Comparison of ENCODE assay signal across 1 cellular context in the genomic region with DNA sequence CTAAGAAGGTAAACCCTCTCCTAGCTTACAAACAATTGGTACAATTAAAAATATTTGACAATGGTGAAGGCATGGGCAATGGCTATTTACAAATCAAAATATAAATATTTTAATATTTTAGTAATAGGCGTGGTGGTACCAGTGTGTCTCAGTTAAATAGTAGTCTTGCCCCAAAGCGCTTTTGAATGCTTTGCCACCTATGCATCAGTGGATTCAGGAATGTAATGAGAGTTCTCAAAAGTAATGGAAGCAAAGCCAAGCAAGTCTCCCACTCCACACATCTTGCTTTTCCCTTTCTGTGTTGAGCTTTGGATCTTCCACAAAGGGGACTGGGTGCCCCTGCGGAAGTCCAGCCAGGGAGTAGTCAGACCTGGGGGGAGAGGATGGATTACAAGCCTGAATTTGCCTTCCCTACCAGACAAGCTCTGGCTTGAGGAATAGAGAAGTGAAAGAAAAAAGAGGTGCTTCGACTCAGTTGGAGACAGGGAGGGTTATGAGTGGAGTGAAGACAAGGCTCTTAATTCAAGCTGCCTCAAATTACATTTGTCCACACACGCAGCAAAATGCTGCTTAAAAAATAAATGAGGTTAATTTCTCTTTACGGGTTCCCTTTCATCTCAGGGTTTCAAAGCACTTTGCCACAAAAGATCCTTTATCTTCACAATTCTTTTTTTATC.
TF ChIP-seq lines count a peak whose summit lies in the region.

No MANE protein-coding gene starts in this region.

TF ChIP-seq in GM23338, 12 proteins besides CTCF, POLR2A, EP300 and RAD21 (continued from another document):
- TF ChIP-seq, protein P1, sequence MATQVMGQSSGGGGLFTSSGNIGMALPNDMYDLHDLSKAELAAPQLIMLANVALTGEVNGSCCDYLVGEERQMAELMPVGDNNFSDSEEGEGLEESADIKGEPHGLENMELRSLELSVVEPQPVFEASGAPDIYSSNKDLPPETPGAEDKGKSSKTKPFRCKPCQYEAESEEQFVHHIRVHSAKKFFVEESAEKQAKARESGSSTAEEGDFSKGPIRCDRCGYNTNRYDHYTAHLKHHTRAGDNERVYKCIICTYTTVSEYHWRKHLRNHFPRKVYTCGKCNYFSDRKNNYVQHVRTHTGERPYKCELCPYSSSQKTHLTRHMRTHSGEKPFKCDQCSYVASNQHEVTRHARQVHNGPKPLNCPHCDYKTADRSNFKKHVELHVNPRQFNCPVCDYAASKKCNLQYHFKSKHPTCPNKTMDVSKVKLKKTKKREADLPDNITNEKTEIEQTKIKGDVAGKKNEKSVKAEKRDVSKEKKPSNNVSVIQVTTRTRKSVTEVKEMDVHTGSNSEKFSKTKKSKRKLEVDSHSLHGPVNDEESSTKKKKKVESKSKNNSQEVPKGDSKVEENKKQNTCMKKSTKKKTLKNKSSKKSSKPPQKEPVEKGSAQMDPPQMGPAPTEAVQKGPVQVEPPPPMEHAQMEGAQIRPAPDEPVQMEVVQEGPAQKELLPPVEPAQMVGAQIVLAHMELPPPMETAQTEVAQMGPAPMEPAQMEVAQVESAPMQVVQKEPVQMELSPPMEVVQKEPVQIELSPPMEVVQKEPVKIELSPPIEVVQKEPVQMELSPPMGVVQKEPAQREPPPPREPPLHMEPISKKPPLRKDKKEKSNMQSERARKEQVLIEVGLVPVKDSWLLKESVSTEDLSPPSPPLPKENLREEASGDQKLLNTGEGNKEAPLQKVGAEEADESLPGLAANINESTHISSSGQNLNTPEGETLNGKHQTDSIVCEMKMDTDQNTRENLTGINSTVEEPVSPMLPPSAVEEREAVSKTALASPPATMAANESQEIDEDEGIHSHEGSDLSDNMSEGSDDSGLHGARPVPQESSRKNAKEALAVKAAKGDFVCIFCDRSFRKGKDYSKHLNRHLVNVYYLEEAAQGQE (IDR thresholded peaks at IDR 0.05; ENCODE audit: unreplicated experiment) = no peak
- TF ChIP-seq, protein P2, sequence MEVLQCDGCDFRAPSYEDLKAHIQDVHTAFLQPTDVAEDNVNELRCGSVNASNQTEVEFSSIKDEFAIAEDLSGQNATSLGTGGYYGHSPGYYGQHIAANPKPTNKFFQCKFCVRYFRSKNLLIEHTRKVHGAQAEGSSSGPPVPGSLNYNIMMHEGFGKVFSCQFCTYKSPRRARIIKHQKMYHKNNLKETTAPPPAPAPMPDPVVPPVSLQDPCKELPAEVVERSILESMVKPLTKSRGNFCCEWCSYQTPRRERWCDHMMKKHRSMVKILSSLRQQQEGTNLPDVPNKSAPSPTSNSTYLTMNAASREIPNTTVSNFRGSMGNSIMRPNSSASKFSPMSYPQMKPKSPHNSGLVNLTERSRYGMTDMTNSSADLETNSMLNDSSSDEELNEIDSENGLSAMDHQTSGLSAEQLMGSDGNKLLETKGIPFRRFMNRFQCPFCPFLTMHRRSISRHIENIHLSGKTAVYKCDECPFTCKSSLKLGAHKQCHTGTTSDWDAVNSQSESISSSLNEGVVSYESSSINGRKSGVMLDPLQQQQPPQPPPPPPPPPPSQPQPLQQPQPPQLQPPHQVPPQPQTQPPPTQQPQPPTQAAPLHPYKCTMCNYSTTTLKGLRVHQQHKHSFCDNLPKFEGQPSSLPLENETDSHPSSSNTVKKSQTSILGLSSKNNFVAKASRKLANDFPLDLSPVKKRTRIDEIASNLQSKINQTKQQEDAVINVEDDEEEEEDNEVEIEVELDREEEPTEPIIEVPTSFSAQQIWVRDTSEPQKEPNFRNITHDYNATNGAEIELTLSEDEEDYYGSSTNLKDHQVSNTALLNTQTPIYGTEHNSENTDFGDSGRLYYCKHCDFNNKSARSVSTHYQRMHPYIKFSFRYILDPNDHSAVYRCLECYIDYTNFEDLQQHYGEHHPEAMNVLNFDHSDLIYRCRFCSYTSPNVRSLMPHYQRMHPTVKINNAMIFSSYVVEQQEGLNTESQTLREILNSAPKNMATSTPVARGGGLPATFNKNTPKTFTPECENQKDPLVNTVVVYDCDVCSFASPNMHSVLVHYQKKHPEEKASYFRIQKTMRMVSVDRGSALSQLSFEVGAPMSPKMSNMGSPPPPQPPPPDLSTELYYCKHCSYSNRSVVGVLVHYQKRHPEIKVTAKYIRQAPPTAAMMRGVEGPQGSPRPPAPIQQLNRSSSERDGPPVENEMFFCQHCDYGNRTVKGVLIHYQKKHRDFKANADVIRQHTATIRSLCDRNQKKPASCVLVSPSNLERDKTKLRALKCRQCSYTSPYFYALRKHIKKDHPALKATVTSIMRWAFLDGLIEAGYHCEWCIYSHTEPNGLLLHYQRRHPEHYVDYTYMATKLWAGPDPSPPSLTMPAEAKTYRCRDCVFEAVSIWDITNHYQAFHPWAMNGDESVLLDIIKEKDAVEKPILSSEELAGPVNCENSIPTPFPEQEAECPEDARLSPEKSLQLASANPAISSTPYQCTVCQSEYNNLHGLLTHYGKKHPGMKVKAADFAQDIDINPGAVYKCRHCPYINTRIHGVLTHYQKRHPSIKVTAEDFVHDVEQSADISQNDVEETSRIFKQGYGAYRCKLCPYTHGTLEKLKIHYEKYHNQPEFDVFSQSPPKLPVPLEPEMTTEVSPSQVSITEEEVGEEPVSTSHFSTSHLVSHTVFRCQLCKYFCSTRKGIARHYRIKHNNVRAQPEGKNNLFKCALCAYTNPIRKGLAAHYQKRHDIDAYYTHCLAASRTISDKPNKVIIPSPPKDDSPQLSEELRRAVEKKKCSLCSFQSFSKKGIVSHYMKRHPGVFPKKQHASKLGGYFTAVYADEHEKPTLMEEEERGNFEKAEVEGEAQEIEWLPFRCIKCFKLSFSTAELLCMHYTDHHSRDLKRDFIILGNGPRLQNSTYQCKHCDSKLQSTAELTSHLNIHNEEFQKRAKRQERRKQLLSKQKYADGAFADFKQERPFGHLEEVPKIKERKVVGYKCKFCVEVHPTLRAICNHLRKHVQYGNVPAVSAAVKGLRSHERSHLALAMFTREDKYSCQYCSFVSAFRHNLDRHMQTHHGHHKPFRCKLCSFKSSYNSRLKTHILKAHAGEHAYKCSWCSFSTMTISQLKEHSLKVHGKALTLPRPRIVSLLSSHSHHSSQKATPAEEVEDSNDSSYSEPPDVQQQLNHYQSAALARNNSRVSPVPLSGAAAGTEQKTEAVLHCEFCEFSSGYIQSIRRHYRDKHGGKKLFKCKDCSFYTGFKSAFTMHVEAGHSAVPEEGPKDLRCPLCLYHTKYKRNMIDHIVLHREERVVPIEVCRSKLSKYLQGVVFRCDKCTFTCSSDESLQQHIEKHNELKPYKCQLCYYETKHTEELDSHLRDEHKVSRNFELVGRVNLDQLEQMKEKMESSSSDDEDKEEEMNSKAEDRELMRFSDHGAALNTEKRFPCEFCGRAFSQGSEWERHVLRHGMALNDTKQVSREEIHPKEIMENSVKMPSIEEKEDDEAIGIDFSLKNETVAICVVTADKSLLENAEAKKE (CRISPR knock-in tag; IDR thresholded peaks at IDR 0.05) = no peak
